In the genomic region with DNA sequence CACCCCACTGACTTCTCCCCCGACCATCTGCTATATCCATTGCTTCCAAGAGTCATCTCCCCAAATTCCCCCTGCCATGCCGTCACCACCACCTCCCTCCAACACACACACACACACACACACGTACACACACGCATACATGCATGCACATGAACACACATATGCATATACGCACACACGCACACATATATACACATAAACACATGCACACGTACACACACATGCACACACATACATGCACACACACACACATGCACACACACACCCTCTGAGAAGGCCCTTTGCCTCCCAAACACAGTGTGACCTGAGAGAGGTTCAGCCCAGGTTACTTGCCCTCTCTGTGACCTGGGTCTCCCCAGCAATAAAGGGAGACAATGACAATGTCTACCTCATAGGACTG, we compare ENCODE assay signal across 31 cellular contexts.
"Had no signal": no experiment of that assay in that cellular context is flagged by ENCODE, and none has a peak within 500 bp of the region (broad histone marks: within the 10 kb centered on the region; RNA-seq: fewer than 3 reads in every experiment).

No MANE protein-coding gene starts in this region.

- H3K4me3 Mint-ChIP-seq: activated CD4-positive, alpha-beta memory T cell treated with anti-CD3 and anti-CD28 coated beads, Interleukin-2, amount 10 ng/mL, durations not matched to agents 7 days and 5 days; activated CD4-positive, alpha-beta T cell treated with anti-CD3 and anti-CD28 coated beads for 36 hours; activated CD4-positive, alpha-beta T cell treated with anti-CD3 and anti-CD28 coated beads, Interleukin-2, amount 10 ng/mL, durations not matched to agents 24 days and 14 days; activated naive CD4-positive, alpha-beta T cell treated with anti-CD3 and anti-CD28 coated beads for 36 hours; activated naive CD4-positive, alpha-beta T cell treated with anti-CD3 and anti-CD28 coated beads, Interleukin-2, amount 50 U/mL, for 24 hours; activated naive CD8-positive, alpha-beta T cell treated with anti-CD3 and anti-CD28 coated beads for 36 hours; activated naive CD8-positive, alpha-beta T cell treated with anti-CD3 and anti-CD28 coated beads, Interleukin-2, amount 50 U/mL, for 24 hours; activated T-cell treated with anti-CD3 and anti-CD28 coated beads, Interleukin-2, amount 50 U/mL, for 4 hours; activated T-helper 17 cell treated with anti-CD3 and anti-CD28 coated beads, Interleukin-2, amount 50 U/mL, for 72 hours; brain; dendritic cell treated with granulocyte-macrophage colony-stimulating factor and Interleukin-4, amounts not matched to agents 40 ng/mL and 50 ng/mL, for 4 days; endodermal cell had no signal

- ATAC-seq: activated CD4-positive, alpha-beta T cell treated with anti-CD3 and anti-CD28 coated beads for 36 hours; activated naive CD8-positive, alpha-beta T cell treated with anti-CD3 and anti-CD28 coated beads, Interleukin-2, amount 50 U/mL, for 24 hours; activated T-cell treated with anti-CD3 and anti-CD28 coated beads, Interleukin-2, amount 50 U/mL, for 4 hours; activated T-helper 17 cell treated with anti-CD3 and anti-CD28 coated beads, Interleukin-2, amount 50 U/mL, for 72 hours; esophagus mucosa had no signal

- H3K4me1 ChIP-seq: breast epithelium had no signal

- H3K27ac Mint-ChIP-seq: activated CD4-positive, alpha-beta memory T cell treated with anti-CD3 and anti-CD28 coated beads, Interleukin-2, amount 10 ng/mL, durations not matched to agents 7 days and 5 days; activated CD4-positive, alpha-beta T cell treated with anti-CD3 and anti-CD28 coated beads for 36 hours; activated CD4-positive, alpha-beta T cell treated with anti-CD3 and anti-CD28 coated beads, Interleukin-2, amount 10 ng/mL, durations not matched to agents 24 days and 14 days; activated naive CD4-positive, alpha-beta T cell treated with anti-CD3 and anti-CD28 coated beads for 36 hours; activated naive CD4-positive, alpha-beta T cell treated with anti-CD3 and anti-CD28 coated beads, Interleukin-2, amount 50 U/mL, for 24 hours; activated naive CD8-positive, alpha-beta T cell treated with anti-CD3 and anti-CD28 coated beads for 36 hours; activated naive CD8-positive, alpha-beta T cell treated with anti-CD3 and anti-CD28 coated beads, Interleukin-2, amount 50 U/mL, for 24 hours; activated T-helper 17 cell treated with anti-CD3 and anti-CD28 coated beads, Interleukin-2, amount 50 U/mL, for 72 hours; brain; dendritic cell treated with granulocyte-macrophage colony-stimulating factor and Interleukin-4, amounts not matched to agents 40 ng/mL and 50 ng/mL, for 4 days; endodermal cell had no signal

- H3K36me3 ChIP-seq: adrenal gland, breast epithelium, cardiac muscle cell had no signal

- H3K27ac ChIP-seq: adrenal gland, breast epithelium, cardiac muscle cell, coronary artery, dorsolateral prefrontal cortex had no signal

- H3K36me3 Mint-ChIP-seq: activated naive CD4-positive, alpha-beta T cell treated with anti-CD3 and anti-CD28 coated beads, Interleukin-2, amount 50 U/mL, for 24 hours; activated naive CD8-positive, alpha-beta T cell treated with anti-CD3 and anti-CD28 coated beads for 36 hours; brain had no signal

- H3K4me1 Mint-ChIP-seq: activated CD4-positive, alpha-beta memory T cell treated with anti-CD3 and anti-CD28 coated beads, Interleukin-2, amount 10 ng/mL, durations not matched to agents 7 days and 5 days; activated CD4-positive, alpha-beta T cell treated with anti-CD3 and anti-CD28 coated beads for 36 hours; activated CD4-positive, alpha-beta T cell treated with anti-CD3 and anti-CD28 coated beads, Interleukin-2, amount 10 ng/mL, durations not matched to agents 24 days and 14 days; activated naive CD4-positive, alpha-beta T cell treated with anti-CD3 and anti-CD28 coated beads, Interleukin-2, amount 50 U/mL, for 24 hours; activated naive CD8-positive, alpha-beta T cell treated with anti-CD3 and anti-CD28 coated beads for 36 hours; activated naive CD8-positive, alpha-beta T cell treated with anti-CD3 and anti-CD28 coated beads, Interleukin-2, amount 50 U/mL, for 24 hours; activated T-helper 17 cell treated with anti-CD3 and anti-CD28 coated beads, Interleukin-2, amount 50 U/mL, for 72 hours had no signal

- FAIRE-seq: frontal cortex had no signal

- H3K4me3 ChIP-seq: adrenal gland, breast epithelium, cardiac muscle cell, coronary artery, dorsolateral prefrontal cortex had no signal

- H3K9me3 Mint-ChIP-seq: activated CD4-positive, alpha-beta memory T cell treated with anti-CD3 and anti-CD28 coated beads, Interleukin-2, amount 10 ng/mL, durations not matched to agents 7 days and 5 days; activated CD4-positive, alpha-beta T cell treated with anti-CD3 and anti-CD28 coated beads, Interleukin-2, amount 10 ng/mL, durations not matched to agents 24 days and 14 days; activated naive CD4-positive, alpha-beta T cell treated with anti-CD3 and anti-CD28 coated beads for 36 hours; activated naive CD4-positive, alpha-beta T cell treated with anti-CD3 and anti-CD28 coated beads, Interleukin-2, amount 50 U/mL, for 24 hours; activated naive CD8-positive, alpha-beta T cell treated with anti-CD3 and anti-CD28 coated beads for 36 hours; activated naive CD8-positive, alpha-beta T cell treated with anti-CD3 and anti-CD28 coated beads, Interleukin-2, amount 50 U/mL, for 24 hours; activated T-cell treated with anti-CD3 and anti-CD28 coated beads, Interleukin-2, amount 50 U/mL, for 4 hours; activated T-helper 17 cell treated with anti-CD3 and anti-CD28 coated beads, Interleukin-2, amount 50 U/mL, for 72 hours; brain; dendritic cell treated with granulocyte-macrophage colony-stimulating factor and Interleukin-4, amounts not matched to agents 40 ng/mL and 50 ng/mL, for 4 days; endodermal cell had no signal

- H3K9me3 ChIP-seq: adrenal gland, breast epithelium had no signal

- H3K27me3 ChIP-seq: adrenal gland, breast epithelium, cardiac muscle cell had no signal

- DNase-seq: activated CD4-positive, alpha-beta memory T cell treated with anti-CD3 and anti-CD28 coated beads, Interleukin-2, amount 10 ng/mL, durations not matched to agents 7 days and 5 days; activated CD4-positive, alpha-beta T cell treated with anti-CD3 and anti-CD28 coated beads for 36 hours; activated CD4-positive, alpha-beta T cell treated with anti-CD3 and anti-CD28 coated beads, Interleukin-2, amount 10 ng/mL, durations not matched to agents 24 days and 14 days; activated CD4-positive, CD25-positive, alpha-beta regulatory T cell; activated CD4-positive, CD25-positive, alpha-beta regulatory T cell treated with anti-CD3 and anti-CD28 coated beads, Interleukin-2, amount 50 U/mL, for 72 hours; activated CD8-positive, alpha-beta memory T cell treated with anti-CD3 and anti-CD28 coated beads for 24 hours; activated effector memory CD4-positive, alpha-beta T cell treated with Interleukin-2 at 50 U/mL for 16 hours; activated gamma-delta T cell treated with Interleukin-2 at 50 U/mL for 16 hours; activated naive CD4-positive, alpha-beta T cell treated with anti-CD3 and anti-CD28 coated beads for 36 hours; activated naive CD8-positive, alpha-beta T cell treated with anti-CD3 and anti-CD28 coated beads for 36 hours; activated naive CD8-positive, alpha-beta T cell treated with anti-CD3 and anti-CD28 coated beads, Interleukin-2, amount 50 U/mL, for 24 hours; activated T-cell treated with anti-CD3 and anti-CD28 coated beads, Interleukin-2, amount 50 U/mL, for 4 hours; adrenal gland; amygdala; aorta; central memory CD4-positive, alpha-beta T cell; dorsolateral prefrontal cortex; effector memory CD4-positive, alpha-beta T cell; endodermal cell; foreskin fibroblast; head of caudate nucleus; T-helper 2 cell had no signal
